Comparison of ENCODE assay signal across 37 cellular contexts in genomic region chr3:8722808-8723207, GRCh38. TPM values are rescaled to one million over a fixed set of nuclear protein-coding genes. Genes with fewer than 3 reads are reported as not detected.
"Had no signal": no experiment of that assay in that cellular context is flagged by ENCODE, and none has a peak within 500 bp of the region (broad histone marks: within the 10 kb centered on the region; RNA-seq: fewer than 3 reads in every experiment).

No MANE protein-coding gene starts in this region.

- H3K4me1 Mint-ChIP-seq: activated CD4-positive, alpha-beta memory T cell treated with anti-CD3 and anti-CD28 coated beads, Interleukin-2, amount 10 ng/mL, durations not matched to agents 7 days and 5 days; activated CD4-positive, alpha-beta T cell treated with anti-CD3 and anti-CD28 coated beads for 36 hours; activated CD4-positive, alpha-beta T cell treated with anti-CD3 and anti-CD28 coated beads, Interleukin-2, amount 10 ng/mL, durations not matched to agents 7 days and 5 days; activated CD8-positive, alpha-beta memory T cell treated with anti-CD3 and anti-CD28 coated beads, Interleukin-2, amount 10 ng/mL, durations not matched to agents 7 days and 5 days; activated naive CD8-positive, alpha-beta T cell treated with anti-CD3 and anti-CD28 coated beads for 36 hours had no signal

- DNase-seq: activated CD4-positive, alpha-beta memory T cell treated with anti-CD3 and anti-CD28 coated beads, Interleukin-2, amount 10 ng/mL, durations not matched to agents 7 days and 5 days; activated CD4-positive, alpha-beta T cell treated with anti-CD3 and anti-CD28 coated beads for 1 hour; activated CD4-positive, alpha-beta T cell treated with anti-CD3 and anti-CD28 coated beads for 36 hours; activated CD4-positive, alpha-beta T cell treated with anti-CD3 and anti-CD28 coated beads for 48 hours; activated CD4-positive, alpha-beta T cell treated with anti-CD3 and anti-CD28 coated beads, Interleukin-2, amount 10 ng/mL, durations not matched to agents 7 days and 5 days; activated CD4-positive, alpha-beta T cell treated with anti-CD3 and anti-CD28 coated beads, Interleukin-2, amount 50 U/mL, for 48 hours; activated CD4-positive, CD25-positive, alpha-beta regulatory T cell; activated CD8-positive, alpha-beta memory T cell treated with anti-CD3 and anti-CD28 coated beads for 24 hours; activated CD8-positive, alpha-beta memory T cell treated with anti-CD3 and anti-CD28 coated beads, Interleukin-2, amount 10 ng/mL, durations not matched to agents 7 days and 5 days; activated CD8-positive, alpha-beta memory T cell treated with anti-CD3 and anti-CD28 coated beads, Interleukin-2, amount 50 U/mL, for 48 hours; activated CD8-positive, alpha-beta T cell treated with anti-CD3 and anti-CD28 coated beads, Interleukin-2, amount 10 ng/mL, durations not matched to agents 7 days and 5 days; activated effector memory CD4-positive, alpha-beta T cell treated with Interleukin-2 at 50 U/mL for 16 hours; activated gamma-delta T cell; activated naive CD4-positive, alpha-beta T cell treated with anti-CD3 and anti-CD28 coated beads, Interleukin-2, amount 50 U/mL, for 16 hours; activated naive CD4-positive, alpha-beta T cell treated with Interleukin-2 at 50 U/mL for 16 hours; activated naive CD8-positive, alpha-beta T cell treated with anti-CD3 and anti-CD28 coated beads for 36 hours; activated T-cell treated with anti-CD3 and anti-CD28 coated beads, Interleukin-2, amount 50 U/mL, for 24 hours; activated T-cell treated with anti-CD3 and anti-CD28 coated beads, Interleukin-2, amount 50 U/mL, for 48 hours; adrenal gland; amniotic stem cell; aorta; body of pancreas; brain microvascular endothelial cell; central memory CD4-positive, alpha-beta T cell; T-helper 1 cell; T-helper 2 cell; T-helper 9 cell had no signal

- H3K27ac ChIP-seq: adrenal gland, body of pancreas, brain microvascular endothelial cell, breast epithelium, VCaP had no signal

- H3K36me3 ChIP-seq: adrenal gland, brain microvascular endothelial cell, breast epithelium had no signal

- H3K4me3 ChIP-seq: adrenal gland, body of pancreas, breast epithelium had no signal

- ATAC-seq: activated CD4-positive, alpha-beta T cell treated with anti-CD3 and anti-CD28 coated beads for 36 hours; activated CD4-positive, CD25-positive, alpha-beta regulatory T cell treated with anti-CD3 and anti-CD28 coated beads, Interleukin-2, amount 50 U/mL, for 24 hours; activated CD8-positive, alpha-beta memory T cell treated with anti-CD3 and anti-CD28 coated beads, Interleukin-2, amount 10 ng/mL, durations not matched to agents 7 days and 5 days; activated CD8-positive, alpha-beta T cell treated with anti-CD3 and anti-CD28 coated beads, Interleukin-2, amount 10 ng/mL, durations not matched to agents 7 days and 5 days; activated naive CD4-positive, alpha-beta T cell treated with anti-CD3 and anti-CD28 coated beads, Interleukin-2, amount 50 U/mL, for 72 hours; body of pancreas had no signal

- H3K36me3 Mint-ChIP-seq: activated CD8-positive, alpha-beta memory T cell treated with anti-CD3 and anti-CD28 coated beads, Interleukin-2, amount 10 ng/mL, durations not matched to agents 7 days and 5 days; activated naive CD8-positive, alpha-beta T cell treated with anti-CD3 and anti-CD28 coated beads for 36 hours had no signal

- H3K9me3 Mint-ChIP-seq: activated CD4-positive, alpha-beta memory T cell treated with anti-CD3 and anti-CD28 coated beads, Interleukin-2, amount 10 ng/mL, durations not matched to agents 7 days and 5 days had no signal

- H3K4me3 Mint-ChIP-seq: activated CD4-positive, alpha-beta memory T cell treated with anti-CD3 and anti-CD28 coated beads, Interleukin-2, amount 10 ng/mL, durations not matched to agents 7 days and 5 days; activated CD4-positive, alpha-beta T cell treated with anti-CD3 and anti-CD28 coated beads for 36 hours; activated CD4-positive, alpha-beta T cell treated with anti-CD3 and anti-CD28 coated beads, Interleukin-2, amount 10 ng/mL, durations not matched to agents 7 days and 5 days; activated CD8-positive, alpha-beta memory T cell treated with anti-CD3 and anti-CD28 coated beads, Interleukin-2, amount 10 ng/mL, durations not matched to agents 7 days and 5 days; activated CD8-positive, alpha-beta T cell treated with anti-CD3 and anti-CD28 coated beads, Interleukin-2, amount 10 ng/mL, durations not matched to agents 7 days and 5 days; activated naive CD8-positive, alpha-beta T cell treated with anti-CD3 and anti-CD28 coated beads for 36 hours; activated T-cell treated with anti-CD3 and anti-CD28 coated beads, Interleukin-2, amount 50 U/mL, for 24 hours; T-helper 1 cell treated with Interleukin-12 subunit alpha and Interleukin-12 subunit beta and Interleukin-4 antibody, amounts not matched to agents 30 μg/mL and 1 μg/mL, for 36 hours; T-helper 2 cell treated with Interferon-gamma antibody and Interleukin-4, amounts not matched to agents 5 μg/mL and 100 μg/mL, for 36 hours had no signal

- H3K4me1 ChIP-seq: adrenal gland, body of pancreas, breast epithelium had no signal

- H3K27ac Mint-ChIP-seq: activated CD4-positive, alpha-beta memory T cell treated with anti-CD3 and anti-CD28 coated beads, Interleukin-2, amount 10 ng/mL, durations not matched to agents 7 days and 5 days; activated CD4-positive, alpha-beta T cell treated with anti-CD3 and anti-CD28 coated beads for 36 hours; activated CD4-positive, alpha-beta T cell treated with anti-CD3 and anti-CD28 coated beads, Interleukin-2, amount 10 ng/mL, durations not matched to agents 7 days and 5 days; activated CD8-positive, alpha-beta memory T cell treated with anti-CD3 and anti-CD28 coated beads, Interleukin-2, amount 10 ng/mL, durations not matched to agents 7 days and 5 days; activated CD8-positive, alpha-beta T cell treated with anti-CD3 and anti-CD28 coated beads, Interleukin-2, amount 10 ng/mL, durations not matched to agents 7 days and 5 days; activated naive CD4-positive, alpha-beta T cell treated with anti-CD3 and anti-CD28 coated beads, Interleukin-2, amount 50 U/mL, for 72 hours; activated naive CD8-positive, alpha-beta T cell treated with anti-CD3 and anti-CD28 coated beads for 36 hours; activated T-cell treated with anti-CD3 and anti-CD28 coated beads, Interleukin-2, amount 50 U/mL, for 24 hours; activated T-helper 2 cell treated with anti-CD3 and anti-CD28 coated beads, Interferon-gamma antibody, Interleukin-2, Interleukin-4, amounts not matched to agents 10 μg/mL and 5 μg/mL and 100 μg/mL, durations not matched to agents 14 hours and 24 hours and 36 hours; T-helper 1 cell treated with Interleukin-12 subunit alpha and Interleukin-12 subunit beta and Interleukin-4 antibody, amounts not matched to agents 30 μg/mL and 1 μg/mL, for 36 hours; T-helper 2 cell treated with Interferon-gamma antibody and Interleukin-4, amounts not matched to agents 5 μg/mL and 100 μg/mL, for 36 hours had no signal

- H3K27me3 ChIP-seq: adrenal gland, body of pancreas, brain microvascular endothelial cell, breast epithelium had no signal

- FAIRE-seq: astrocyte, TTC549 had no signal

- H3K27me3 Mint-ChIP-seq: activated CD4-positive, alpha-beta memory T cell treated with anti-CD3 and anti-CD28 coated beads, Interleukin-2, amount 10 ng/mL, durations not matched to agents 7 days and 5 days; activated CD4-positive, alpha-beta T cell treated with anti-CD3 and anti-CD28 coated beads for 36 hours; activated CD8-positive, alpha-beta memory T cell treated with anti-CD3 and anti-CD28 coated beads, Interleukin-2, amount 10 ng/mL, durations not matched to agents 7 days and 5 days; activated naive CD8-positive, alpha-beta T cell treated with anti-CD3 and anti-CD28 coated beads for 36 hours had no signal

RNA-seq across cellular contexts. Expression of gene CAV3, which starts 10.8 kb away (rescaled TPM):
- total RNA-seq: activated CD4-positive, alpha-beta memory T cell treated with anti-CD3 and anti-CD28 coated beads, Interleukin-2, amount 10 ng/mL, durations not matched to agents 7 days and 5 days; activated CD4-positive, alpha-beta T cell treated with anti-CD3 and anti-CD28 coated beads for 36 hours; activated CD4-positive, alpha-beta T cell treated with anti-CD3 and anti-CD28 coated beads, Interleukin-2, amount 10 ng/mL, durations not matched to agents 7 days and 5 days; activated CD8-positive, alpha-beta memory T cell treated with anti-CD3 and anti-CD28 coated beads, Interleukin-2, amount 10 ng/mL, durations not matched to agents 7 days and 5 days; activated CD8-positive, alpha-beta T cell treated with anti-CD3 and anti-CD28 coated beads, Interleukin-2, amount 10 ng/mL, durations not matched to agents 7 days and 5 days; activated naive CD4-positive, alpha-beta T cell treated with anti-CD3 and anti-CD28 coated beads, Interleukin-2, amount 50 U/mL, for 72 hours; activated naive CD8-positive, alpha-beta T cell treated with anti-CD3 and anti-CD28 coated beads for 36 hours; activated T-helper 2 cell treated with anti-CD3 and anti-CD28 coated beads, Interferon-gamma antibody, Interleukin-2, Interleukin-4, amounts not matched to agents 10 μg/mL and 5 μg/mL and 100 μg/mL, durations not matched to agents 14 hours and 24 hours and 36 hours; adrenal gland; aorta; astrocyte; body of pancreas; breast epithelium; cerebellum had no signal
- polyA plus RNA-seq: adrenal gland had no signal
